ENCODE assay signal across 10 cellular contexts in the genomic region with DNA sequence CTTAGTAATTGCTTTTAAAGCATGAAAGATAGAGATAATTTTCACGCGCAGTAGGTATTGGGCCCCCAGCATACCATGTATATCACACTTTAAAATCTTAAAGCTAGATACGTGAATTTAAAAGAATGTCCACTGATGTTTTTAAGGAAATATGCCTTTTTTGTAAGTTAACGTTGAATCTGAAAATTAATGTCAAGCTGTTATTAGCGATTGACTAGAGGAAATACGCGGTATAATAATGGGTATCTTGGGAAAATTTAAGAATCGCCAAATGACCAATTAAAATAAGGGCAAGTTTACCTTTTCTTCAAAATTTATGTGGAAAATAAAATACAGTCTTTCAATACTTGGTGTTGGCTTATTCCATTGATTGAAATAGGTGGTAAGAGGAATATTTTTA. TPM values are rescaled to one million over a fixed set of nuclear protein-coding genes. Genes with fewer than 3 reads are reported as not detected.
DNase-seq lines count a peak whose midpoint lies in the region; ATAC-seq, FAIRE-seq and TF ChIP-seq lines count a peak whose summit lies in the region.
"Had no signal": no experiment of that assay in that cellular context is flagged by ENCODE, and none has a peak within 500 bp of the region (broad histone marks: within the 10 kb centered on the region; RNA-seq: fewer than 3 reads in every experiment).

No MANE protein-coding gene starts in this region.

- dilution Hi-C loops in endothelial cell of umbilical vein (cut with MboI; ENCODE audit: extremely low pct_ligation_motif_present, low sequenced_read_pairs) = no loop called here

- CTCF ChIA-PET in CD8-positive, alpha-beta memory T cell (lab: Charles Lee) = interaction anchor here (1.0 to 6.7 kb wide), 4 partner anchors 16 to 79 kb away, joined by 3 to 79 read pairs (median 6); a partner anchor contains a TSS
- CTCF ChIA-PET in endothelial cell of umbilical vein (lab: Charles Lee) = interaction anchor here (1.2 to 2.5 kb wide), 2 partner anchors 9 to 31 kb away, joined by 5 to 9 read pairs; no protein-coding TSS in a partner anchor

- POLR2A ChIA-PET in CD8-positive, alpha-beta memory T cell (lab: Charles Lee) = interaction anchor here (0.6 to 10.6 kb wide), 6 partner anchors 18 to 78 kb away, joined by 3 to 455 read pairs (median 4); a partner anchor contains a TSS
- POLR2A ChIA-PET in endothelial cell of umbilical vein (lab: Charles Lee) = interaction anchor here (0.8 kb wide), 1 partner anchor 21 kb away, joined by 5 read pairs; no protein-coding TSS in a partner anchor

- no peak overlapping the region for H3K27ac ChIP-seq in CD8-positive, alpha-beta memory T cell (ENCODE audit: low read depth, low read length)
- H3K27ac ChIP-seq in RWPE2 (ENCODE audit: poor library complexity, severe bottlenecking) = peak overlapping the region; percentile 89
- H3K27ac ChIP-seq in endothelial cell of umbilical vein (ENCODE audit: insufficient read depth, low read depth, low read length) = no peak overlapping the region
- H3K27ac ChIP-seq in Peyer's patch = peak overlapping the region in 1 of 4 donors; percentile 17

- no peaks in the 10 kb centered on the region for H3K9me1 ChIP-seq in endothelial cell of umbilical vein (replicated peaks; ENCODE audit: control insufficient read depth, extremely low read depth, insufficient read depth, low read length)

- peak overlapping the region; percentile 21 to 98 (median 81) for H3K27ac Mint-ChIP-seq in CD8-positive, alpha-beta memory T cell

- no peaks in the 10 kb centered on the region for H3K27me3 ChIP-seq in CD8-positive, alpha-beta memory T cell (ENCODE audit: insufficient read depth, low read length, poor library complexity, severe bottlenecking)
- H3K27me3 ChIP-seq in RWPE2 (ENCODE audit: insufficient read depth, poor library complexity, severe bottlenecking) = no peaks in the 10 kb centered on the region
- no peaks in the 10 kb centered on the region for H3K27me3 ChIP-seq in endothelial cell of umbilical vein (ENCODE audit: control insufficient read depth in 2 of 2, insufficient read depth in 2 of 2, low read length in 2 of 2)
- no peaks in the 10 kb centered on the region for H3K27me3 ChIP-seq in Peyer's patch

- peaks cover 62% of the 10 kb centered on the region for H3K4me1 ChIP-seq in CD8-positive, alpha-beta memory T cell (ENCODE audit: insufficient read depth, low read length)
- H3K4me1 ChIP-seq in RWPE2 (ENCODE audit: insufficient read depth, poor library complexity, severe bottlenecking) = peaks cover 32% of the 10 kb centered on the region
- peaks cover 26% of the 10 kb centered on the region for H3K4me1 ChIP-seq in endothelial cell of umbilical vein (ENCODE audit: control insufficient read depth, extremely low read depth, insufficient read depth, low read length)
- peaks cover 0 to 45% (median 8%) of the 10 kb centered on the region in 4 donors for H3K4me1 ChIP-seq in Peyer's patch

- peak overlapping the region; percentile 79 for H3K4me3 ChIP-seq in CD8-positive, alpha-beta memory T cell (ENCODE audit: low read length)
- H3K4me3 ChIP-seq in RWPE2 (ENCODE audit: severe bottlenecking) (peak overlapping the region; percentile 3), endothelial cell of umbilical vein (replicated peaks in 1 of 3; ENCODE audit: insufficient read depth in 1 of 3, low read depth in 1 of 3, low read length in 3 of 3) (peak overlapping the region in 1 of 3 experiments; percentile 18), Peyer's patch (peak overlapping the region in 2 of 4 donors; percentile 9 to 86)

- H3K9me3 ChIP-seq in CD8-positive, alpha-beta memory T cell (ENCODE audit: low read length) = no peaks in the 10 kb centered on the region
- H3K9me3 ChIP-seq in RWPE2 (ENCODE audit: severe bottlenecking) = no peaks in the 10 kb centered on the region
- H3K9me3 ChIP-seq in endothelial cell of umbilical vein (replicated peaks; ENCODE audit: control insufficient read depth, insufficient read depth, low read length) = no peaks in the 10 kb centered on the region
- H3K9me3 ChIP-seq in Peyer's patch = no peaks in the 10 kb centered on the region

- peaks cover 91% of the 10 kb centered on the region for H3K79me2 ChIP-seq in endothelial cell of umbilical vein (ENCODE audit: control insufficient read depth, insufficient read depth, low read length)

- H3K27me3 Mint-ChIP-seq in CD8-positive, alpha-beta memory T cell = peaks cover 0 to 5% of the 10 kb centered on the region in 2 donors

- intact Hi-C loops in endothelial cell of umbilical vein (cut with micrococcal nuclease) = no loop called here

- ATAC-seq in RWPE2 (ENCODE audit: low read depth) (no peak), GM18519 (IDR thresholded peaks at IDR 0.05; ENCODE audit: low FRiP score, unreplicated experiment) (no peak)

- peak overlapping the region; percentile 100 for H3K4me2 ChIP-seq in endothelial cell of umbilical vein (ENCODE audit: insufficient read depth, low read length)

- H3K36me3 ChIP-seq in CD8-positive, alpha-beta memory T cell (ENCODE audit: insufficient read depth, low read length) = peaks cover 28% of the 10 kb centered on the region
- peaks cover 86% of the 10 kb centered on the region for H3K36me3 ChIP-seq in RWPE2 (ENCODE audit: low read depth)
- peaks cover 3 to 25% of the 10 kb centered on the region in 2 experiments for H3K36me3 ChIP-seq in endothelial cell of umbilical vein (ENCODE audit: control insufficient read depth in 2 of 2, extremely low read depth in 1 of 2, insufficient read depth in 2 of 2, low read length in 2 of 2)
- peaks cover 0 to 54% (median 0%) of the 10 kb centered on the region in 3 donors for H3K36me3 ChIP-seq in Peyer's patch

- peaks cover 0 to 4% (median 0%) of the 10 kb centered on the region in 5 donors for H3K9me3 Mint-ChIP-seq in CD8-positive, alpha-beta memory T cell

- TF ChIP-seq POLR2A in endothelial cell of umbilical vein (IDR thresholded peaks at IDR 0.05; ENCODE audit: low read depth, low read length) = no peak
- TF ChIP-seq POLR2A in Peyer's patch (IDR thresholded peaks at IDR 0.05) = no peak

- H2AFZ ChIP-seq in endothelial cell of umbilical vein (ENCODE audit: low read depth, low read length) = no peak overlapping the region

- no peaks in the 10 kb centered on the region for H4K20me1 ChIP-seq in endothelial cell of umbilical vein (replicated peaks; ENCODE audit: control insufficient read depth, extremely low read depth, insufficient read depth, low read length)

- H3K4me1 Mint-ChIP-seq in CD8-positive, alpha-beta memory T cell = peaks cover 66 to 77% (median 72%) of the 10 kb centered on the region in 3 donors

- BruUV-seq in endothelial cell of umbilical vein (replicated peaks; lab: Mats Ljungman, UMichigan) = no TSS peak

- peak overlapping the region; percentile 84 to 98 (median 96) for H3K4me3 Mint-ChIP-seq in CD8-positive, alpha-beta memory T cell

- no peak overlapping the region for H3K9ac ChIP-seq in endothelial cell of umbilical vein (replicated peaks; ENCODE audit: extremely low read depth, insufficient read depth, low read length)

- DNase-seq in CD8-positive, alpha-beta memory T cell = no peak
- no peak for DNase-seq in RWPE2 (ENCODE audit: low spot score)
- no peak for DNase-seq in endothelial cell of umbilical vein (ENCODE audit: low read depth, low spot score)
- DNase-seq in pons (ENCODE audit: low spot score) = peak; percentile 29
- DNase-seq in GM19240 (ENCODE audit: insufficient read length, low spot score) = no peak
- no peak for DNase-seq in Peyer's patch
- DNase-seq in NCI-H146 treated with DMSO at 0.1 percent for 48 hours (lab: John Stamatoyannopoulos, UW; ENCODE audit: unreplicated experiment) = no peak
- DNase-seq: NCI-H510A had no signal

- no peak for FAIRE-seq in endothelial cell of umbilical vein (lab: Jason Lieb, UNC)
- FAIRE-seq: GM12891 had no signal

- TF ChIP-seq CTCF in RWPE2 (IDR thresholded peaks at IDR 0.05; ENCODE audit: poor library complexity, severe bottlenecking) (no peak), endothelial cell of umbilical vein (IDR thresholded peaks at IDR 0.05; ENCODE audit: extremely low read depth in 1 of 2, insufficient read depth in 1 of 2, low read depth in 1 of 2, low read length in 2 of 2) (no peak), Peyer's patch (IDR thresholded peaks at IDR 0.05) (no peak)

- H3K36me3 Mint-ChIP-seq in CD8-positive, alpha-beta memory T cell = peaks cover 31 to 74% (median 37%) of the 10 kb centered on the region in 3 donors

TF ChIP-seq in endothelial cell of umbilical vein, 7 proteins besides CTCF, POLR2A, EP300 and RAD21:
- TF ChIP-seq JUN (IDR thresholded peaks at IDR 0.05; ENCODE audit: borderline replicate concordance, insufficient read depth, insufficient read length, low read depth) = no peak
- TF ChIP-seq, protein P1, sequence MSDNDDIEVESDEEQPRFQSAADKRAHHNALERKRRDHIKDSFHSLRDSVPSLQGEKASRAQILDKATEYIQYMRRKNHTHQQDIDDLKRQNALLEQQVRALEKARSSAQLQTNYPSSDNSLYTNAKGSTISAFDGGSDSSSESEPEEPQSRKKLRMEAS (IDR thresholded peaks at IDR 0.05; ENCODE audit: insufficient read depth, insufficient read length) = no peak
- no peak for TF ChIP-seq EZH2 (IDR thresholded peaks at IDR 0.05; ENCODE audit: borderline replicate concordance, low read depth, low read length, severe bottlenecking)
- no peak for TF ChIP-seq MYC (IDR thresholded peaks at IDR 0.05; ENCODE audit: low read depth, low read length)
- no peak for TF ChIP-seq POLR2AphosphoS5 (IDR thresholded peaks at IDR 0.05; ENCODE audit: insufficient read depth, low read depth, low read length)

RNA-seq across cellular contexts. Expression of a gene that starts 13.3 kb away (rescaled TPM):
- 100 to 1,000 TPM in 1 of 2 experiments, 10 to 100 TPM in 1; 99.0 to 109 TPM for total RNA-seq in CD8-positive, alpha-beta memory T cell
- polyA plus RNA-seq in CD8-positive, alpha-beta memory T cell = 80.3 TPM
- total RNA-seq in endothelial cell of umbilical vein = 97.9 and 102 TPM in 2 replicates
- 35.9 and 53.8 TPM in 2 replicates for polyA plus RNA-seq in endothelial cell of umbilical vein
- 34.4 and 35.9 TPM in 2 replicates for polyA plus RNA-seq in endothelial cell of umbilical vein (2011; cell fraction: cytosol; rRNA removed)
- 242 and 270 TPM in 2 replicates for polyA plus RNA-seq in endothelial cell of umbilical vein (2011; cell fraction: nucleus; rRNA removed)
- 47.9 and 49.9 TPM in 2 replicates for polyA plus RNA-seq in endothelial cell of umbilical vein (2012)
- polyA minus RNA-seq in endothelial cell of umbilical vein = 140 and 151 TPM in 2 replicates
- 29.8 TPM for polyA minus RNA-seq in endothelial cell of umbilical vein (2011; cell fraction: cytosol; rRNA and poly(A)+ RNA removed)
- 377 and 533 TPM in 2 replicates for polyA minus RNA-seq in endothelial cell of umbilical vein (2011; cell fraction: nucleus; rRNA and poly(A)+ RNA removed)
- total RNA-seq in Peyer's patch = 100 to 1,000 TPM; 109 to 370 (median 161) TPM
